25 cellular contexts compared by ENCODE assay signal in genomic region chr1:30695481-30695880, GRCh38. TPM values are rescaled to one million over a fixed set of nuclear protein-coding genes. Genes with fewer than 3 reads are reported as not detected.
DNase-seq lines count a peak whose midpoint lies in the region; ATAC-seq lines count a peak whose summit lies in the region.
"Had no signal": no experiment of that assay in that cellular context is flagged by ENCODE, and none has a peak within 500 bp of the region (broad histone marks: within the 10 kb centered on the region; RNA-seq: fewer than 3 reads in every experiment).

No MANE protein-coding gene starts in this region.

- H3K27me3 ChIP-seq in adipocyte (replicated peaks; ENCODE audit: control insufficient read depth, insufficient read depth, low read length): no peaks in the 10 kb centered on the region
- no peaks in the 10 kb centered on the region for H3K27me3 ChIP-seq in subcutaneous abdominal adipose tissue (ENCODE audit: control insufficient read depth in 5 of 5, insufficient read depth in 4 of 5, low read length in 5 of 5)
- H3K27me3 ChIP-seq: BE2C had no signal

- no peak for ATAC-seq in HG03439 (IDR thresholded peaks at IDR 0.05; ENCODE audit: unreplicated experiment)
- ATAC-seq: activated CD8-positive, alpha-beta T cell treated with anti-CD3 and anti-CD28 coated beads, Interleukin-2, amount 10 ng/mL, durations not matched to agents 7 days and 5 days; esophagus mucosa; PC-3 had no signal

- DNase-seq in GM03348 (ENCODE audit: low spot score) (peak; percentile 46), adipocyte (ENCODE audit: low read depth) (peak; percentile 29), mesenteric fat pad (ENCODE audit: low spot score) (peak; percentile 83), caudate nucleus (lab: John Stamatoyannopoulos, UW) (no peak), NCI-H1092 treated with DMSO at 0.1 percent for 48 hours (lab: John Stamatoyannopoulos, UW) (no peak)
- DNase-seq: activated CD8-positive, alpha-beta T cell treated with anti-CD3 and anti-CD28 coated beads, Interleukin-2, amount 10 ng/mL, durations not matched to agents 7 days and 5 days; activated effector memory CD4-positive, alpha-beta T cell treated with anti-CD3 and anti-CD28 coated beads, Interleukin-2, amount 50 U/mL, for 16 hours; activated T-cell treated with anti-CD3 and anti-CD28 coated beads for 4 hours; BE2C; effector memory CD4-positive, alpha-beta T cell; GF-D8; H7; MV-4-11; NCI-H1694 treated with DMSO at 0.1 percent for 48 hours; NCI-H2171; NCI-H524; PC-3; SHP77 treated with DMSO at 0.1 percent for 48 hours; stimulated activated CD4-positive, alpha-beta T cell treated with anti-CD3 and anti-CD28 coated beads, Interleukin-12 subunit alpha, Interleukin-12 subunit beta, amount 100 ng/mL, for 4 hours; stimulated activated CD4-positive, alpha-beta T cell treated with anti-CD3 and anti-CD28 coated beads, Interleukin-4, amount 100 ng/mL, for 4 hours; stimulated activated naive CD4-positive, alpha-beta T cell had no signal

- H3K9ac ChIP-seq in adipocyte (ENCODE audit: low read length): peak overlapping the region; percentile 42
- no peak overlapping the region for H3K9ac ChIP-seq in subcutaneous abdominal adipose tissue (ENCODE audit: low read length in 5 of 5)

- H3K4me1 ChIP-seq in adipocyte (ENCODE audit: control insufficient read depth, insufficient read depth, low read length) (peaks cover 37% of the 10 kb centered on the region), subcutaneous abdominal adipose tissue (ENCODE audit: control insufficient read depth in 5 of 5, insufficient read depth in 5 of 5, low read length in 5 of 5) (peaks cover 0 to 43% (median 24%) of the 10 kb centered on the region in 5 donors)
- H3K4me1 ChIP-seq: BE2C had no signal

- H3K4me3 ChIP-seq in adipocyte (ENCODE audit: low read length): no peak overlapping the region
- no peak overlapping the region for H3K4me3 ChIP-seq in subcutaneous abdominal adipose tissue (ENCODE audit: low read depth in 1 of 5, low read length in 5 of 5)

- H3K9me3 ChIP-seq in adipocyte (ENCODE audit: control insufficient read depth, low read length) (no peaks in the 10 kb centered on the region), subcutaneous abdominal adipose tissue (ENCODE audit: control insufficient read depth in 5 of 5, low read length in 5 of 5) (no peaks in the 10 kb centered on the region)
- H3K9me3 ChIP-seq: BE2C, neutrophil had no signal

- H3K27ac ChIP-seq in subcutaneous abdominal adipose tissue (ENCODE audit: low read depth, low read length): peak overlapping the region; percentile 48
- no peak overlapping the region for H3K27ac ChIP-seq in caudate nucleus (ENCODE audit: low read depth, low read length)
- H3K27ac ChIP-seq: neutrophil had no signal

- H3K36me3 ChIP-seq in adipocyte (ENCODE audit: control insufficient read depth, insufficient read depth, low read length, severe bottlenecking) (no peaks in the 10 kb centered on the region), subcutaneous abdominal adipose tissue (ENCODE audit: control insufficient read depth in 5 of 5, insufficient read depth in 5 of 5, low read length in 5 of 5) (no peaks in the 10 kb centered on the region)
- H3K36me3 ChIP-seq: BE2C, neutrophil had no signal

RNA-seq across cellular contexts. Expression of gene MATN1, which starts 27.9 kb away (rescaled TPM):
- not detected for total RNA-seq in mesenteric fat pad
- total RNA-seq: activated CD8-positive, alpha-beta T cell treated with anti-CD3 and anti-CD28 coated beads, Interleukin-2, amount 10 ng/mL, durations not matched to agents 7 days and 5 days; esophagus mucosa; PC-3 had no signal

Comparison
In these comparisons a context has a peak if more than half of its experiments do, and no peak if none do; other contexts are left out.
1. DNase-seq: peak in GM03348 (single experiment), adipocyte (single experiment) and mesenteric fat pad (single experiment); none in caudate nucleus (0 of 61) and NCI-H1092 treated with DMSO at 0.1 percent for 48 hours (single experiment).